ENCODE assay signal across 8 cellular contexts in genomic region chr10:28177944-28178637, GRCh38.
DNase-seq lines count a peak whose midpoint lies in the region; ATAC-seq and TF ChIP-seq lines count a peak whose summit lies in the region.

No MANE protein-coding gene starts in this region.

- TF ChIP-seq POLR2A in body of pancreas (IDR thresholded peaks at IDR 0.05): no peak

- WGBS in body of pancreas, 2 donors: 79 to 81% methylated on average over 4 of the region's 4 CpGs
- WGBS in endodermal cell (ENCODE audit: insufficient coverage in 1 of 2, insufficient read length in 1 of 2), 2 experiments: 86 to 100% methylated on average over 1 to 4 of the region's 4 CpGs

- CTCF ChIA-PET in activated naive CD4-positive, alpha-beta T cell treated with anti-CD3 and anti-CD28 coated beads for 36 hours (lab: Charles Lee): interaction anchor here (0.5 to 2.8 kb wide), 16 partner anchors 14 to 437 kb away, joined by 3 to 15 read pairs (median 4); no protein-coding TSS in a partner anchor

- no peak for TF ChIP-seq CTCF in natural killer cell (IDR thresholded peaks at IDR 0.05)
- TF ChIP-seq CTCF in body of pancreas (IDR thresholded peaks at IDR 0.05): no peak
- TF ChIP-seq CTCF in endodermal cell (conservative IDR thresholded peaks at IDR 0.05): no peak

- peak overlapping the region; percentile 81 for H3K27ac Mint-ChIP-seq in activated naive CD4-positive, alpha-beta T cell treated with anti-CD3 and anti-CD28 coated beads for 36 hours
- H3K27ac Mint-ChIP-seq in natural killer cell (peak overlapping the region; percentile 89 to 96), endodermal cell (no peak overlapping the region)

- H3K9ac ChIP-seq in endodermal cell (ENCODE audit: extremely low read depth, low read length, poor library complexity, severe bottlenecking): no peak overlapping the region

- H3K4me1 ChIP-seq in body of pancreas (no peaks in the 10 kb centered on the region), endodermal cell (ENCODE audit: control insufficient read depth, insufficient read depth, low read length) (no peaks in the 10 kb centered on the region)

- peak overlapping the region; percentile 71 for H3K4me3 Mint-ChIP-seq in activated naive CD4-positive, alpha-beta T cell treated with anti-CD3 and anti-CD28 coated beads for 36 hours
- H3K4me3 Mint-ChIP-seq in natural killer cell: peak overlapping the region; percentile 88
- no peak overlapping the region for H3K4me3 Mint-ChIP-seq in endodermal cell

- H3K27ac ChIP-seq in body of pancreas: peak overlapping the region in 1 of 4 donors; percentile 11
- no peak overlapping the region for H3K27ac ChIP-seq in endodermal cell (ENCODE audit: low read depth, low read length)

- H3K4me3 ChIP-seq in body of pancreas (no peak overlapping the region), endodermal cell (ENCODE audit: low read length) (no peak overlapping the region)

- H3K9me3 ChIP-seq in body of pancreas (no peaks in the 10 kb centered on the region), endodermal cell (ENCODE audit: control insufficient read depth, low read length) (no peaks in the 10 kb centered on the region)

- peak; percentile 33 for DNase-seq in activated naive CD4-positive, alpha-beta T cell treated with anti-CD3 and anti-CD28 coated beads for 36 hours
- DNase-seq in activated naive CD4-positive, alpha-beta T cell (lab: John Stamatoyannopoulos, UW): no peak
- DNase-seq in astrocyte of the hippocampus (ENCODE audit: low read depth, low spot score) (peak; percentile 14), natural killer cell (no peak), body of pancreas (no peak), SIG-M5 (lab: John Stamatoyannopoulos, UW) (no peak), endodermal cell (no peak)

- intact Hi-C loops in activated naive CD4-positive, alpha-beta T cell treated with anti-CD3 and anti-CD28 coated beads for 36 hours (cut with micrococcal nuclease): loop anchor here (1.0 to 5.0 kb wide), 10 partner anchors 40 to 807 kb away; partner anchors contain the start of genes MPP7, ODAD2 and RAB18
- intact Hi-C loops in natural killer cell (cut with micrococcal nuclease) (loop anchor here (5.0 kb wide), 1 partner anchor 436 kb away; no protein-coding TSS in a partner anchor), body of pancreas (cut with DNase I) (no loop called here)

- ATAC-seq in HG03575 (IDR thresholded peaks at IDR 0.05; ENCODE audit: extremely low read depth, insufficient number of reproducible peaks, low FRiP score, unreplicated experiment) (peak; percentile 58), natural killer cell (peak; percentile 64 to 75 (median 68)), body of pancreas (no peak)

- H3K36me3 ChIP-seq in body of pancreas (replicated peaks in 1 of 2; ENCODE audit: insufficient read depth in 1 of 2, low read depth in 2 of 2) (no peaks in the 10 kb centered on the region), endodermal cell (ENCODE audit: control insufficient read depth, insufficient read depth, low read length) (no peaks in the 10 kb centered on the region)

- H3K27me3 ChIP-seq in body of pancreas: no peaks in the 10 kb centered on the region
- peaks cover 6% of the 10 kb centered on the region for H3K27me3 ChIP-seq in endodermal cell (ENCODE audit: control insufficient read depth, insufficient read depth, low read length, poor library complexity, severe bottlenecking)

- no peaks in the 10 kb centered on the region for H3K27me3 Mint-ChIP-seq in activated naive CD4-positive, alpha-beta T cell treated with anti-CD3 and anti-CD28 coated beads for 36 hours (ENCODE audit: low read depth)
- H3K27me3 Mint-ChIP-seq in natural killer cell (ENCODE audit: low read depth in 2 of 2): no peaks in the 10 kb centered on the region
- no peaks in the 10 kb centered on the region for H3K27me3 Mint-ChIP-seq in endodermal cell (ENCODE audit: insufficient read depth)

- H3K36me3 Mint-ChIP-seq in activated naive CD4-positive, alpha-beta T cell treated with anti-CD3 and anti-CD28 coated beads for 36 hours (ENCODE audit: low read depth): no peaks in the 10 kb centered on the region
- no peaks in the 10 kb centered on the region for H3K36me3 Mint-ChIP-seq in natural killer cell
- H3K36me3 Mint-ChIP-seq in endodermal cell (ENCODE audit: low read depth): no peaks in the 10 kb centered on the region

- H3K4me1 Mint-ChIP-seq in activated naive CD4-positive, alpha-beta T cell treated with anti-CD3 and anti-CD28 coated beads for 36 hours (ENCODE audit: low read depth): peaks cover 47% of the 10 kb centered on the region
- H3K4me1 Mint-ChIP-seq in natural killer cell (peaks cover 22 to 24% of the 10 kb centered on the region in 2 donors), endodermal cell (peaks cover 2% of the 10 kb centered on the region)

- H3K9me3 Mint-ChIP-seq in activated naive CD4-positive, alpha-beta T cell treated with anti-CD3 and anti-CD28 coated beads for 36 hours: no peaks in the 10 kb centered on the region
- H3K9me3 Mint-ChIP-seq in natural killer cell (no peaks in the 10 kb centered on the region), endodermal cell (no peaks in the 10 kb centered on the region)

Comparison
In these comparisons a context has a peak if more than half of its experiments do, and no peak if none do; other contexts are left out.
1. DNase-seq: peak in activated naive CD4-positive, alpha-beta T cell treated with anti-CD3 and anti-CD28 coated beads for 36 hours (single experiment) and astrocyte of the hippocampus (single experiment); none in activated naive CD4-positive, alpha-beta T cell (0 of 4), natural killer cell (single experiment), body of pancreas (0 of 4), SIG-M5 (single experiment) and endodermal cell (single experiment).